Comparison of ENCODE assay signal across 20 cellular contexts in genomic region chr9:36820392-36820861, GRCh38.
DNase-seq lines count a peak whose midpoint lies in the region; ATAC-seq and TF ChIP-seq lines count a peak whose summit lies in the region.
"Had no signal": no experiment of that assay in that cellular context is flagged by ENCODE, and none has a peak within 500 bp of the region (broad histone marks: within the 10 kb centered on the region; RNA-seq: fewer than 3 reads in every experiment).

No MANE protein-coding gene starts in this region.

- H2BK120ac ChIP-seq in neuronal stem cell (ENCODE audit: low read depth, low read length): peak overlapping the region; percentile 72

- no peak overlapping the region for H3K27ac ChIP-seq in neuronal stem cell (replicated peaks; ENCODE audit: low read length)

- H3K36me3 ChIP-seq in NT2/D1 (ENCODE audit: insufficient read depth, insufficient read length, low read length) (no peaks in the 10 kb centered on the region), neuronal stem cell (replicated peaks in 1 of 2; ENCODE audit: control insufficient read depth in 2 of 2, insufficient read depth in 2 of 2, low read length in 2 of 2) (no peaks in the 10 kb centered on the region)

- H3K23ac ChIP-seq in neuronal stem cell (ENCODE audit: low read depth, low read length, poor library complexity): no peak overlapping the region

- no peak overlapping the region for H3K27ac Mint-ChIP-seq in type B pancreatic cell
- H3K27ac Mint-ChIP-seq: B cell; CD8-positive, alpha-beta T cell had no signal

- peak overlapping the region; percentile 74 for H2AK5ac ChIP-seq in neuronal stem cell (ENCODE audit: low read depth, low read length)

- H3K27me3 ChIP-seq in NT2/D1 (ENCODE audit: insufficient read depth, insufficient read length) (no peaks in the 10 kb centered on the region), neuronal stem cell (ENCODE audit: control insufficient read depth in 3 of 3, insufficient read depth in 3 of 3, low read depth in 1 of 3, low read length in 3 of 3) (peaks cover 0 to 28% (median 15%) of the 10 kb centered on the region in 3 experiments)

- no peak overlapping the region for H3K4me2 ChIP-seq in neuronal stem cell (ENCODE audit: insufficient read depth, low read length, poor library complexity, severe bottlenecking)

- ATAC-seq in HG03095 (IDR thresholded peaks at IDR 0.05; ENCODE audit: unreplicated experiment): no peak
- ATAC-seq in GM21529 (IDR thresholded peaks at IDR 0.05; ENCODE audit: unreplicated experiment): no peak
- ATAC-seq: CD8-positive, alpha-beta T cell; Panc1 had no signal

- no peak overlapping the region for H3K14ac ChIP-seq in neuronal stem cell (ENCODE audit: low read length)

- H2BK5ac ChIP-seq in neuronal stem cell (ENCODE audit: low read length): no peak overlapping the region

- H3K79me1 ChIP-seq in neuronal stem cell (ENCODE audit: low read depth, low read length): no peaks in the 10 kb centered on the region

- no peak overlapping the region for H4K8ac ChIP-seq in neuronal stem cell (ENCODE audit: low read depth, low read length)

- no peaks in the 10 kb centered on the region for H3K9me3 Mint-ChIP-seq in type B pancreatic cell
- H3K9me3 Mint-ChIP-seq: CD8-positive, alpha-beta T cell had no signal

- DNase-seq in NT2/D1 (ENCODE audit: low read depth, low spot score) (no peak), fibroblast of mammary gland (ENCODE audit: low read depth) (peak; percentile 24), neuronal stem cell (ENCODE audit: low spot score) (no peak), type B pancreatic cell (ENCODE audit: extremely low spot score, unreplicated experiment) (no peak), NCI-H2081 treated with DMSO at 0.1 percent for 48 hours (lab: John Stamatoyannopoulos, UW) (no peak)
- DNase-seq: ACHN; CD8-positive, alpha-beta T cell; DMS79 treated with DMSO at 0.1 percent for 48 hours; GDM1; Karpas-422; MM.1S; NCI-H1105 treated with DMSO at 0.1 percent for 48 hours; NCI-H187 treated with DMSO at 0.1 percent for 48 hours; NCI-H510A; NCI-H82; Right ventricle myocardium superior had no signal

- H2AFZ ChIP-seq in neuronal stem cell (ENCODE audit: low read length): peak overlapping the region; percentile 21

- peak overlapping the region; percentile 3 for H3K9ac ChIP-seq in NT2/D1 (ENCODE audit: insufficient read length, low read depth)
- H3K9ac ChIP-seq in neuronal stem cell (ENCODE audit: low read depth, low read length, poor library complexity): no peak overlapping the region

- peaks cover 81% of the 10 kb centered on the region for H3K27me3 Mint-ChIP-seq in type B pancreatic cell

- no peak overlapping the region for H3K4me3 ChIP-seq in NT2/D1 (ENCODE audit: insufficient read length, low read depth)
- no peak overlapping the region for H3K4me3 ChIP-seq in fibroblast of mammary gland (ENCODE audit: control insufficient read depth, low read depth, low read length)
- peak overlapping the region in 1 of 2 donors; percentile 7 for H3K4me3 ChIP-seq in neuronal stem cell (ENCODE audit: low read length in 2 of 2)

- peak overlapping the region; percentile 22 for H3K4me3 Mint-ChIP-seq in type B pancreatic cell
- H3K4me3 Mint-ChIP-seq: B cell; CD8-positive, alpha-beta T cell had no signal

- TF ChIP-seq CTCF in fibroblast of mammary gland (conservative IDR thresholded peaks at IDR 0.05; ENCODE audit: control insufficient read depth, insufficient read depth, low read depth, low read length) (no peak), type B pancreatic cell (conservative IDR thresholded peaks at IDR 0.05) (no peak)

- no CpG with 5 or more reads among the region's 21 CpGs for WGBS in neuronal stem cell (ENCODE audit: extremely low coverage in 2 of 2, insufficient read length in 2 of 2, insufficient replicate concordance in 1 of 2), 2 donors

- H3K4me1 ChIP-seq in NT2/D1 (ENCODE audit: insufficient read depth, insufficient read length): peaks cover 19% of the 10 kb centered on the region
- H3K4me1 ChIP-seq in neuronal stem cell (ENCODE audit: control insufficient read depth in 2 of 2, insufficient read depth in 1 of 2, low read depth in 1 of 2, low read length in 2 of 2): peaks cover 19% of the 10 kb centered on the region in 2 donors

- peaks cover 28% of the 10 kb centered on the region for H3K4me1 Mint-ChIP-seq in type B pancreatic cell (ENCODE audit: unreplicated experiment)

- H2BK12ac ChIP-seq in neuronal stem cell (ENCODE audit: low read length): no peak overlapping the region

- H4K91ac ChIP-seq in neuronal stem cell (ENCODE audit: low read depth, low read length, poor library complexity): no peak overlapping the region

- peak overlapping the region; percentile 86 for H3K18ac ChIP-seq in neuronal stem cell (ENCODE audit: low read length)

- no peaks in the 10 kb centered on the region for H3K36me3 Mint-ChIP-seq in type B pancreatic cell
- H3K36me3 Mint-ChIP-seq: CD8-positive, alpha-beta T cell had no signal

- H2BK15ac ChIP-seq in neuronal stem cell (ENCODE audit: low read length): peak overlapping the region; percentile 23

- H3K9me3 ChIP-seq in NT2/D1 (ENCODE audit: insufficient read depth, low read length) (no peaks in the 10 kb centered on the region), neuronal stem cell (replicated peaks in 1 of 2; ENCODE audit: control insufficient read depth in 2 of 2, insufficient read depth in 1 of 2, low read depth in 1 of 2, low read length in 2 of 2) (no peaks in the 10 kb centered on the region)

- H3K4ac ChIP-seq in neuronal stem cell (ENCODE audit: low read length): no peak overlapping the region
